17 cellular contexts compared by ENCODE assay signal in genomic region chr12:12898911-12899511, GRCh38. TPM values are rescaled to one million over a fixed set of nuclear protein-coding genes. Genes with fewer than 3 reads are reported as not detected.
DNase-seq lines count a peak whose midpoint lies in the region; ATAC-seq and TF ChIP-seq lines count a peak whose summit lies in the region.
"Had no signal": no experiment of that assay in that cellular context is flagged by ENCODE, and none has a peak within 500 bp of the region (broad histone marks: within the 10 kb centered on the region; RNA-seq: fewer than 3 reads in every experiment).

No MANE protein-coding gene starts in this region.

- no peak overlapping the region for H2BK120ac ChIP-seq in H9 (ENCODE audit: low read depth, low read length, poor library complexity, severe bottlenecking)

- no peak overlapping the region for H2BK5ac ChIP-seq in H9 (ENCODE audit: insufficient read length, low read length)

- H3K27me3 Mint-ChIP-seq in stimulated activated naive CD8-positive, alpha-beta T cell treated with anti-CD3 and anti-CD28 coated beads, Interleukin-15, Interleukin-2, amounts not matched to agents 100 ng/mL and 50 ng/mL, for 24 hours: peaks cover 33% of the 10 kb centered on the region
- H3K27me3 Mint-ChIP-seq in H9 (ENCODE audit: low read depth): peaks cover 2% of the 10 kb centered on the region

- peak overlapping the region in 1 of 2 donors; percentile 26 for H3K4me3 ChIP-seq in ascending aorta
- no peak overlapping the region for H3K4me3 ChIP-seq in osteoblast (ENCODE audit: insufficient read depth, low read length)
- H3K4me3 ChIP-seq: heart right ventricle, SK-N-MC had no signal

- H4K8ac ChIP-seq in H9 (replicated peaks; ENCODE audit: insufficient read length, low read depth, low read length): no peak overlapping the region

- ATAC-seq in stimulated activated naive CD8-positive, alpha-beta T cell treated with anti-CD3 and anti-CD28 coated beads, Interleukin-15, Interleukin-2, amounts not matched to agents 100 U/mL and 50 U/mL, for 24 hours: no peak
- ATAC-seq in activated CD4-positive, CD25-positive, alpha-beta regulatory T cell treated with anti-CD3 and anti-CD28 coated beads, Interleukin-2, amount 50 U/mL, for 24 hours: no peak

- no peak overlapping the region for H4K5ac ChIP-seq in H9 (ENCODE audit: insufficient read length, low read depth, low read length)

- no CpG with 5 or more reads among the region's 8 CpGs for WGBS in H9 (ENCODE audit: extremely low coverage, insufficient read length, low lambda C conversion rate)

- no peak overlapping the region for H2AFZ ChIP-seq in osteoblast (ENCODE audit: low read length)
- no peak overlapping the region for H2AFZ ChIP-seq in H9 (ENCODE audit: low read length)

- H3T11ph ChIP-seq in H9 (ENCODE audit: low read length): no peak overlapping the region

- DNase-seq in stimulated activated naive CD8-positive, alpha-beta T cell treated with anti-CD3 and anti-CD28 coated beads, Interleukin-15, Interleukin-2, amounts not matched to agents 100 U/mL and 50 U/mL, for 24 hours: no peak
- DNase-seq in ascending aorta (ENCODE audit: low spot score in 2 of 2) (no peak), osteoblast (ENCODE audit: insufficient read length, low spot score, missing footprints) (no peak), dermis blood vessel endothelial cell (no peak), H9 (no peak), NCI-H82 (lab: John Stamatoyannopoulos, UW) (no peak)
- DNase-seq: DMS153, heart right ventricle, NCI-H226 had no signal

- H3K36me3 ChIP-seq in ascending aorta: no peaks in the 10 kb centered on the region
- no peaks in the 10 kb centered on the region for H3K36me3 ChIP-seq in osteoblast (ENCODE audit: insufficient read depth, low read length)
- H3K36me3 ChIP-seq: heart right ventricle had no signal

- intact Hi-C loops in ascending aorta (cut with DNase I): loop anchor here (5.0 kb wide), 1 partner anchor 172 kb away; no protein-coding TSS in a partner anchor

- H4K20me1 ChIP-seq in osteoblast (ENCODE audit: insufficient read depth, low read length) (no peaks in the 10 kb centered on the region), H9 (ENCODE audit: control insufficient read depth, insufficient read depth, insufficient read length) (no peaks in the 10 kb centered on the region)

- no peaks in the 10 kb centered on the region for H3K79me1 ChIP-seq in H9 (ENCODE audit: insufficient read depth, low read depth, low read length, poor library complexity, severe bottlenecking)

- H3K4me2 ChIP-seq in osteoblast (ENCODE audit: insufficient read depth, low read length) (peak overlapping the region; percentile 65), H9 (ENCODE audit: insufficient read depth, insufficient read length, low read length) (no peak overlapping the region)

- no peak overlapping the region for H3K18ac ChIP-seq in H9 (ENCODE audit: insufficient read length, low read depth, low read length)

- H2BK15ac ChIP-seq in H9 (ENCODE audit: low read depth, low read length): no peak overlapping the region

- no peak overlapping the region for H3K4ac ChIP-seq in H9 (ENCODE audit: low read depth, low read length)

- no peaks in the 10 kb centered on the region for H3K9me3 Mint-ChIP-seq in stimulated activated naive CD8-positive, alpha-beta T cell treated with anti-CD3 and anti-CD28 coated beads, Interleukin-15, Interleukin-2, amounts not matched to agents 100 ng/mL and 50 ng/mL, for 24 hours
- H3K9me3 Mint-ChIP-seq in H9: no peaks in the 10 kb centered on the region; a peak in 1 of 5 replicates

- no peak overlapping the region for H3K14ac ChIP-seq in H9 (ENCODE audit: insufficient read depth, low read length)

- H3K56ac ChIP-seq in H9 (ENCODE audit: insufficient read length, low read depth, low read length): no peak overlapping the region

- H3K9me3 ChIP-seq in ascending aorta (no peaks in the 10 kb centered on the region), osteoblast (ENCODE audit: low read depth, low read length) (no peaks in the 10 kb centered on the region), H9 (ENCODE audit: control insufficient read depth, low read depth, low read length) (no peaks in the 10 kb centered on the region)
- H3K9me3 ChIP-seq: heart right ventricle had no signal

- H3K23me2 ChIP-seq in H9 (ENCODE audit: insufficient read length, low read depth, low read length, poor library complexity, severe bottlenecking): no peaks in the 10 kb centered on the region

- H3K79me2 ChIP-seq in osteoblast (ENCODE audit: insufficient read depth, low read length): peaks cover 8% of the 10 kb centered on the region
- no peaks in the 10 kb centered on the region for H3K79me2 ChIP-seq in H9 (ENCODE audit: insufficient read depth, low read length)

- peak overlapping the region; percentile 61 for H3K27ac Mint-ChIP-seq in stimulated activated naive CD8-positive, alpha-beta T cell treated with anti-CD3 and anti-CD28 coated beads, Interleukin-15, Interleukin-2, amounts not matched to agents 100 ng/mL and 50 ng/mL, for 24 hours
- H3K27ac Mint-ChIP-seq in H9: no peak overlapping the region
- H3K27ac Mint-ChIP-seq: B cell had no signal

- H3K27me3 ChIP-seq in ascending aorta (no peaks in the 10 kb centered on the region), osteoblast (ENCODE audit: insufficient read depth, low read length) (no peaks in the 10 kb centered on the region), H9 (ENCODE audit: insufficient read depth, low read length) (no peaks in the 10 kb centered on the region)

- peaks cover 25% of the 10 kb centered on the region for H3K4me1 Mint-ChIP-seq in stimulated activated naive CD8-positive, alpha-beta T cell treated with anti-CD3 and anti-CD28 coated beads, Interleukin-15, Interleukin-2, amounts not matched to agents 100 ng/mL and 50 ng/mL, for 24 hours (ENCODE audit: low read depth)
- 0 out of 4 replicates have a peak, but pooled peaks cover 0 to 2% of the 10 kb centered on the region in 2 experiments for H3K4me1 Mint-ChIP-seq in H9
- H3K4me1 Mint-ChIP-seq: B cell had no signal

- H3K27ac ChIP-seq in ascending aorta: peak overlapping the region; percentile 93 to 96
- peak overlapping the region; percentile 90 for H3K27ac ChIP-seq in osteoblast (ENCODE audit: low read depth, low read length)
- H3K27ac ChIP-seq in H9 (ENCODE audit: insufficient read length, low read depth, low read length): no peak overlapping the region
- H3K27ac ChIP-seq: SK-N-MC, VCaP had no signal

- H3K4me1 ChIP-seq in ascending aorta: peaks cover 5 to 58% of the 10 kb centered on the region in 2 donors
- H3K4me1 ChIP-seq in osteoblast (ENCODE audit: insufficient read depth, low read length): peaks cover 41% of the 10 kb centered on the region
- H3K4me1 ChIP-seq in H9 (ENCODE audit: insufficient read depth, low read length): no peaks in the 10 kb centered on the region

- H3K23ac ChIP-seq in H9 (ENCODE audit: insufficient read length, low read depth, low read length): no peak overlapping the region

- H2BK20ac ChIP-seq in H9 (ENCODE audit: low read depth, low read length, poor library complexity, severe bottlenecking): no peak overlapping the region

- H2BK12ac ChIP-seq in H9 (ENCODE audit: insufficient read length, low read depth, low read length): no peak overlapping the region

- H4K91ac ChIP-seq in H9 (ENCODE audit: insufficient read length, low read depth, low read length): no peak overlapping the region

- H3K9ac ChIP-seq in H9 (ENCODE audit: extremely low read depth, insufficient read length, low read length): no peak overlapping the region

- no peak overlapping the region for H2AK5ac ChIP-seq in H9 (ENCODE audit: insufficient read length, low read length)

- no peak overlapping the region for H3K4me3 Mint-ChIP-seq in stimulated activated naive CD8-positive, alpha-beta T cell treated with anti-CD3 and anti-CD28 coated beads, Interleukin-15, Interleukin-2, amounts not matched to agents 100 ng/mL and 50 ng/mL, for 24 hours
- no peak overlapping the region for H3K4me3 Mint-ChIP-seq in H9
- H3K4me3 Mint-ChIP-seq: B cell had no signal

- no peaks in the 10 kb centered on the region for H3K36me3 Mint-ChIP-seq in stimulated activated naive CD8-positive, alpha-beta T cell treated with anti-CD3 and anti-CD28 coated beads, Interleukin-15, Interleukin-2, amounts not matched to agents 100 ng/mL and 50 ng/mL, for 24 hours (ENCODE audit: low read depth)
- no peaks in the 10 kb centered on the region for H3K36me3 Mint-ChIP-seq in H9 (ENCODE audit: insufficient read depth in 1 of 3, low read depth in 3 of 3)

- TF ChIP-seq CTCF in ascending aorta (IDR thresholded peaks at IDR 0.05) (no peak), osteoblast (IDR thresholded peaks at IDR 0.05; ENCODE audit: extremely low read depth, low read depth, low read length) (no peak), H9 (conservative IDR thresholded peaks at IDR 0.05) (no peak)

RNA-seq across cellular contexts. Expression of gene GPRC5A, which starts 7.6 kb away (rescaled TPM):
- 23.8 TPM for total RNA-seq in ascending aorta
- 2.7 and 4.7 TPM in 2 replicates for total RNA-seq in osteoblast
- total RNA-seq in dermis blood vessel endothelial cell: 3.2 and 10.7 TPM in 2 replicates
- 0.09 and 0.13 TPM in 2 replicates for total RNA-seq in H9 (2021)
- total RNA-seq: B cell had no signal

RNA-seq across cellular contexts. Expression of gene GPRC5D, which starts 53.0 kb away (rescaled TPM):
- total RNA-seq in ascending aorta (not detected), osteoblast (not detected in 2 replicates), dermis blood vessel endothelial cell (0.17 TPM in 1 of 2 replicates, not detected in the other), H9 (2021) (not detected in 2 replicates)
- total RNA-seq: epithelial cell of proximal tubule, heart right ventricle, myocyte, urinary bladder had no signal
